In genomic region chr10:42980553-42981357, GRCh38 we compare ENCODE assay signal across 1 cellular context.
TF ChIP-seq lines count a peak whose summit lies in the region.

No MANE protein-coding gene starts in this region.

TF ChIP-seq in GM23338, 12 proteins besides CTCF, POLR2A, EP300 and RAD21:
- TF ChIP-seq, protein P1, sequence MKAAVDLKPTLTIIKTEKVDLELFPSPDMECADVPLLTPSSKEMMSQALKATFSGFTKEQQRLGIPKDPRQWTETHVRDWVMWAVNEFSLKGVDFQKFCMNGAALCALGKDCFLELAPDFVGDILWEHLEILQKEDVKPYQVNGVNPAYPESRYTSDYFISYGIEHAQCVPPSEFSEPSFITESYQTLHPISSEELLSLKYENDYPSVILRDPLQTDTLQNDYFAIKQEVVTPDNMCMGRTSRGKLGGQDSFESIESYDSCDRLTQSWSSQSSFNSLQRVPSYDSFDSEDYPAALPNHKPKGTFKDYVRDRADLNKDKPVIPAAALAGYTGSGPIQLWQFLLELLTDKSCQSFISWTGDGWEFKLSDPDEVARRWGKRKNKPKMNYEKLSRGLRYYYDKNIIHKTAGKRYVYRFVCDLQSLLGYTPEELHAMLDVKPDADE (IDR thresholded peaks at IDR 0.05) = no peak
- no peak for TF ChIP-seq JUNB (IDR thresholded peaks at IDR 0.05; ENCODE audit: unreplicated experiment)
- no peak for TF ChIP-seq ZNF331 (CRISPR knock-in tag; IDR thresholded peaks at IDR 0.05; ENCODE audit: low read depth)
- no peak for TF ChIP-seq POLR2AphosphoS5 (IDR thresholded peaks at IDR 0.05; ENCODE audit: low read depth)
- no peak for TF ChIP-seq ZNF114 (CRISPR knock-in tag; IDR thresholded peaks at IDR 0.05)
- TF ChIP-seq, protein P2, sequence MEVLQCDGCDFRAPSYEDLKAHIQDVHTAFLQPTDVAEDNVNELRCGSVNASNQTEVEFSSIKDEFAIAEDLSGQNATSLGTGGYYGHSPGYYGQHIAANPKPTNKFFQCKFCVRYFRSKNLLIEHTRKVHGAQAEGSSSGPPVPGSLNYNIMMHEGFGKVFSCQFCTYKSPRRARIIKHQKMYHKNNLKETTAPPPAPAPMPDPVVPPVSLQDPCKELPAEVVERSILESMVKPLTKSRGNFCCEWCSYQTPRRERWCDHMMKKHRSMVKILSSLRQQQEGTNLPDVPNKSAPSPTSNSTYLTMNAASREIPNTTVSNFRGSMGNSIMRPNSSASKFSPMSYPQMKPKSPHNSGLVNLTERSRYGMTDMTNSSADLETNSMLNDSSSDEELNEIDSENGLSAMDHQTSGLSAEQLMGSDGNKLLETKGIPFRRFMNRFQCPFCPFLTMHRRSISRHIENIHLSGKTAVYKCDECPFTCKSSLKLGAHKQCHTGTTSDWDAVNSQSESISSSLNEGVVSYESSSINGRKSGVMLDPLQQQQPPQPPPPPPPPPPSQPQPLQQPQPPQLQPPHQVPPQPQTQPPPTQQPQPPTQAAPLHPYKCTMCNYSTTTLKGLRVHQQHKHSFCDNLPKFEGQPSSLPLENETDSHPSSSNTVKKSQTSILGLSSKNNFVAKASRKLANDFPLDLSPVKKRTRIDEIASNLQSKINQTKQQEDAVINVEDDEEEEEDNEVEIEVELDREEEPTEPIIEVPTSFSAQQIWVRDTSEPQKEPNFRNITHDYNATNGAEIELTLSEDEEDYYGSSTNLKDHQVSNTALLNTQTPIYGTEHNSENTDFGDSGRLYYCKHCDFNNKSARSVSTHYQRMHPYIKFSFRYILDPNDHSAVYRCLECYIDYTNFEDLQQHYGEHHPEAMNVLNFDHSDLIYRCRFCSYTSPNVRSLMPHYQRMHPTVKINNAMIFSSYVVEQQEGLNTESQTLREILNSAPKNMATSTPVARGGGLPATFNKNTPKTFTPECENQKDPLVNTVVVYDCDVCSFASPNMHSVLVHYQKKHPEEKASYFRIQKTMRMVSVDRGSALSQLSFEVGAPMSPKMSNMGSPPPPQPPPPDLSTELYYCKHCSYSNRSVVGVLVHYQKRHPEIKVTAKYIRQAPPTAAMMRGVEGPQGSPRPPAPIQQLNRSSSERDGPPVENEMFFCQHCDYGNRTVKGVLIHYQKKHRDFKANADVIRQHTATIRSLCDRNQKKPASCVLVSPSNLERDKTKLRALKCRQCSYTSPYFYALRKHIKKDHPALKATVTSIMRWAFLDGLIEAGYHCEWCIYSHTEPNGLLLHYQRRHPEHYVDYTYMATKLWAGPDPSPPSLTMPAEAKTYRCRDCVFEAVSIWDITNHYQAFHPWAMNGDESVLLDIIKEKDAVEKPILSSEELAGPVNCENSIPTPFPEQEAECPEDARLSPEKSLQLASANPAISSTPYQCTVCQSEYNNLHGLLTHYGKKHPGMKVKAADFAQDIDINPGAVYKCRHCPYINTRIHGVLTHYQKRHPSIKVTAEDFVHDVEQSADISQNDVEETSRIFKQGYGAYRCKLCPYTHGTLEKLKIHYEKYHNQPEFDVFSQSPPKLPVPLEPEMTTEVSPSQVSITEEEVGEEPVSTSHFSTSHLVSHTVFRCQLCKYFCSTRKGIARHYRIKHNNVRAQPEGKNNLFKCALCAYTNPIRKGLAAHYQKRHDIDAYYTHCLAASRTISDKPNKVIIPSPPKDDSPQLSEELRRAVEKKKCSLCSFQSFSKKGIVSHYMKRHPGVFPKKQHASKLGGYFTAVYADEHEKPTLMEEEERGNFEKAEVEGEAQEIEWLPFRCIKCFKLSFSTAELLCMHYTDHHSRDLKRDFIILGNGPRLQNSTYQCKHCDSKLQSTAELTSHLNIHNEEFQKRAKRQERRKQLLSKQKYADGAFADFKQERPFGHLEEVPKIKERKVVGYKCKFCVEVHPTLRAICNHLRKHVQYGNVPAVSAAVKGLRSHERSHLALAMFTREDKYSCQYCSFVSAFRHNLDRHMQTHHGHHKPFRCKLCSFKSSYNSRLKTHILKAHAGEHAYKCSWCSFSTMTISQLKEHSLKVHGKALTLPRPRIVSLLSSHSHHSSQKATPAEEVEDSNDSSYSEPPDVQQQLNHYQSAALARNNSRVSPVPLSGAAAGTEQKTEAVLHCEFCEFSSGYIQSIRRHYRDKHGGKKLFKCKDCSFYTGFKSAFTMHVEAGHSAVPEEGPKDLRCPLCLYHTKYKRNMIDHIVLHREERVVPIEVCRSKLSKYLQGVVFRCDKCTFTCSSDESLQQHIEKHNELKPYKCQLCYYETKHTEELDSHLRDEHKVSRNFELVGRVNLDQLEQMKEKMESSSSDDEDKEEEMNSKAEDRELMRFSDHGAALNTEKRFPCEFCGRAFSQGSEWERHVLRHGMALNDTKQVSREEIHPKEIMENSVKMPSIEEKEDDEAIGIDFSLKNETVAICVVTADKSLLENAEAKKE (CRISPR knock-in tag; IDR thresholded peaks at IDR 0.05) = no peak
- no peak for TF ChIP-seq EZH2 (IDR thresholded peaks at IDR 0.05; ENCODE audit: low read depth, unreplicated experiment)
- TF ChIP-seq CREB1 (CRISPR knock-in tag; IDR thresholded peaks at IDR 0.05; ENCODE audit: low read depth) = no peak
- TF ChIP-seq NANOG (IDR thresholded peaks at IDR 0.05; ENCODE audit: borderline replicate concordance) = no peak
- TF ChIP-seq, protein P3, sequence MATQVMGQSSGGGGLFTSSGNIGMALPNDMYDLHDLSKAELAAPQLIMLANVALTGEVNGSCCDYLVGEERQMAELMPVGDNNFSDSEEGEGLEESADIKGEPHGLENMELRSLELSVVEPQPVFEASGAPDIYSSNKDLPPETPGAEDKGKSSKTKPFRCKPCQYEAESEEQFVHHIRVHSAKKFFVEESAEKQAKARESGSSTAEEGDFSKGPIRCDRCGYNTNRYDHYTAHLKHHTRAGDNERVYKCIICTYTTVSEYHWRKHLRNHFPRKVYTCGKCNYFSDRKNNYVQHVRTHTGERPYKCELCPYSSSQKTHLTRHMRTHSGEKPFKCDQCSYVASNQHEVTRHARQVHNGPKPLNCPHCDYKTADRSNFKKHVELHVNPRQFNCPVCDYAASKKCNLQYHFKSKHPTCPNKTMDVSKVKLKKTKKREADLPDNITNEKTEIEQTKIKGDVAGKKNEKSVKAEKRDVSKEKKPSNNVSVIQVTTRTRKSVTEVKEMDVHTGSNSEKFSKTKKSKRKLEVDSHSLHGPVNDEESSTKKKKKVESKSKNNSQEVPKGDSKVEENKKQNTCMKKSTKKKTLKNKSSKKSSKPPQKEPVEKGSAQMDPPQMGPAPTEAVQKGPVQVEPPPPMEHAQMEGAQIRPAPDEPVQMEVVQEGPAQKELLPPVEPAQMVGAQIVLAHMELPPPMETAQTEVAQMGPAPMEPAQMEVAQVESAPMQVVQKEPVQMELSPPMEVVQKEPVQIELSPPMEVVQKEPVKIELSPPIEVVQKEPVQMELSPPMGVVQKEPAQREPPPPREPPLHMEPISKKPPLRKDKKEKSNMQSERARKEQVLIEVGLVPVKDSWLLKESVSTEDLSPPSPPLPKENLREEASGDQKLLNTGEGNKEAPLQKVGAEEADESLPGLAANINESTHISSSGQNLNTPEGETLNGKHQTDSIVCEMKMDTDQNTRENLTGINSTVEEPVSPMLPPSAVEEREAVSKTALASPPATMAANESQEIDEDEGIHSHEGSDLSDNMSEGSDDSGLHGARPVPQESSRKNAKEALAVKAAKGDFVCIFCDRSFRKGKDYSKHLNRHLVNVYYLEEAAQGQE (IDR thresholded peaks at IDR 0.05; ENCODE audit: unreplicated experiment) = no peak
- no peak for TF ChIP-seq STAT1 (IDR thresholded peaks at IDR 0.05; ENCODE audit: unreplicated experiment)
- no peak for TF ChIP-seq EZH2phosphoT487 (IDR thresholded peaks at IDR 0.05; ENCODE audit: unreplicated experiment)
